26 cellular contexts compared by ENCODE assay signal in genomic region chr7:127644484-127644883, GRCh38. TPM values are rescaled to one million over a fixed set of nuclear protein-coding genes. Genes with fewer than 3 reads are reported as not detected.
DNase-seq lines count a peak whose midpoint lies in the region; FAIRE-seq and TF ChIP-seq lines count a peak whose summit lies in the region.
"Had no signal": no experiment of that assay in that cellular context is flagged by ENCODE, and none has a peak within 500 bp of the region (broad histone marks: within the 10 kb centered on the region; RNA-seq: fewer than 3 reads in every experiment).

No MANE protein-coding gene starts in this region.

- intact Hi-C loops in breast epithelium (cut with DNase I; ENCODE audit: low total_unique reads), result no loop called here

- TF ChIP-seq CTCF in AG10803 (conservative IDR thresholded peaks at IDR 0.05; ENCODE audit: low read length) (no peak), astrocyte (IDR thresholded peaks at IDR 0.05; ENCODE audit: insufficient read depth, low read depth, low read length) (no peak), fibroblast of the aortic adventitia (IDR thresholded peaks at IDR 0.05; ENCODE audit: insufficient read depth, low read length) (no peak), osteoblast (IDR thresholded peaks at IDR 0.05; ENCODE audit: extremely low read depth, low read depth, low read length) (no peak), breast epithelium (IDR thresholded peaks at IDR 0.05) (no peak)

- no peaks in the 10 kb centered on the region for H3K36me3 Mint-ChIP-seq in astrocyte (ENCODE audit: low read depth, unreplicated experiment)
- H3K36me3 Mint-ChIP-seq: CD4-positive, alpha-beta memory T cell had no signal

- no peaks in the 10 kb centered on the region for H3K9me3 ChIP-seq in astrocyte (ENCODE audit: insufficient read depth, low read depth, low read length)
- no peaks in the 10 kb centered on the region for H3K9me3 ChIP-seq in osteoblast (ENCODE audit: low read depth, low read length)
- no peaks in the 10 kb centered on the region for H3K9me3 ChIP-seq in breast epithelium
- H3K9me3 ChIP-seq: A549, BLaER1, SJCRH30 had no signal

- no peaks in the 10 kb centered on the region for H3K79me2 ChIP-seq in astrocyte (ENCODE audit: insufficient read depth, low read length)
- no peaks in the 10 kb centered on the region for H3K79me2 ChIP-seq in osteoblast (ENCODE audit: insufficient read depth, low read length)

- no peak overlapping the region for H3K4me3 ChIP-seq in AG10803 (ENCODE audit: low read length)
- H3K4me3 ChIP-seq in astrocyte (ENCODE audit: insufficient read depth, low read depth, low read length), result no peak overlapping the region
- H3K4me3 ChIP-seq in fibroblast of the aortic adventitia (ENCODE audit: low read depth, low read length), result no peak overlapping the region
- no peak overlapping the region for H3K4me3 ChIP-seq in osteoblast (ENCODE audit: insufficient read depth, low read length)
- no peak overlapping the region for H3K4me3 ChIP-seq in breast epithelium
- H3K4me3 ChIP-seq: A549, BLaER1, GM23248, SJCRH30 had no signal

- H3K4me3 Mint-ChIP-seq in astrocyte (ENCODE audit: unreplicated experiment), result no peak overlapping the region
- H3K4me3 Mint-ChIP-seq: CD4-positive, alpha-beta memory T cell; H9 had no signal

- H3K4me1 Mint-ChIP-seq in astrocyte (ENCODE audit: low read depth, unreplicated experiment), result peaks cover 14% of the 10 kb centered on the region

- H3K27ac ChIP-seq in astrocyte (ENCODE audit: low read depth, low read length), result no peak overlapping the region
- no peak overlapping the region for H3K27ac ChIP-seq in osteoblast (ENCODE audit: low read depth, low read length)
- no peak overlapping the region for H3K27ac ChIP-seq in breast epithelium
- H3K27ac ChIP-seq: A549, BLaER1, GM23248, KMS-11, SJCRH30 had no signal

- H2AFZ ChIP-seq in astrocyte (ENCODE audit: low read depth, low read length), result no peak overlapping the region
- H2AFZ ChIP-seq in osteoblast (ENCODE audit: low read length), result peak overlapping the region; percentile 60

- no peak overlapping the region for H3K9ac ChIP-seq in astrocyte (ENCODE audit: low read length)
- H3K9ac ChIP-seq: BLaER1, GM23248, KMS-11 had no signal

- no peaks in the 10 kb centered on the region for H3K27me3 Mint-ChIP-seq in astrocyte (ENCODE audit: low read depth, unreplicated experiment)

- H3K27ac Mint-ChIP-seq in astrocyte (ENCODE audit: unreplicated experiment), result peak overlapping the region; percentile 30
- H3K27ac Mint-ChIP-seq: CD4-positive, alpha-beta memory T cell; H9 had no signal

- no peaks in the 10 kb centered on the region for H3K4me1 ChIP-seq in astrocyte (ENCODE audit: insufficient read depth, low read length)
- peaks cover 6% of the 10 kb centered on the region for H3K4me1 ChIP-seq in osteoblast (ENCODE audit: insufficient read depth, low read length)
- H3K4me1 ChIP-seq in breast epithelium, result no peaks in the 10 kb centered on the region
- H3K4me1 ChIP-seq: A549, BLaER1 had no signal

- no peak for FAIRE-seq in astrocyte (lab: Jason Lieb, UNC)
- FAIRE-seq: A549, GM12891, RCC 7860 had no signal

- H4K20me1 ChIP-seq in astrocyte (ENCODE audit: insufficient read depth, low read length), result no peaks in the 10 kb centered on the region
- no peaks in the 10 kb centered on the region for H4K20me1 ChIP-seq in osteoblast (ENCODE audit: insufficient read depth, low read length)
- H4K20me1 ChIP-seq: BLaER1 had no signal

- peak; percentile 29 for DNase-seq in AG10803 (ENCODE audit: low read depth)
- DNase-seq in astrocyte (ENCODE audit: low read depth), result no peak
- DNase-seq in fibroblast of the aortic adventitia (ENCODE audit: low read depth), result peak; percentile 36
- DNase-seq in osteoblast (ENCODE audit: insufficient read length, low spot score, missing footprints), result no peak
- no peak for DNase-seq in NCI-H1417 treated with DMSO at 0.1 percent for 48 hours (lab: John Stamatoyannopoulos, UW)
- DNase-seq in NCI-H1092 treated with DMSO at 0.1 percent for 48 hours (lab: John Stamatoyannopoulos, UW), result no peak
- no peak for DNase-seq in breast epithelium (ENCODE audit: low spot score in 2 of 2)
- DNase-seq: CD4-positive, alpha-beta memory T cell; DND-41; GM23248; H9; NCI-H1105; NCI-H2029 treated with DMSO at 0.1 percent for 48 hours; NCI-H2171; NCI-H345; NCI-H524; NCI-H82; SJCRH30 had no signal

- H3K36me3 ChIP-seq in astrocyte (ENCODE audit: insufficient read depth, low read length) (no peaks in the 10 kb centered on the region), osteoblast (ENCODE audit: insufficient read depth, low read length) (no peaks in the 10 kb centered on the region), breast epithelium (no peaks in the 10 kb centered on the region)
- H3K36me3 ChIP-seq: BLaER1, SJCRH30 had no signal

- no peak overlapping the region for H3K4me2 ChIP-seq in astrocyte (ENCODE audit: low read length)
- no peak overlapping the region for H3K4me2 ChIP-seq in osteoblast (ENCODE audit: insufficient read depth, low read length)
- H3K4me2 ChIP-seq: A549, BLaER1, KMS-11 had no signal

- H3K9me3 Mint-ChIP-seq in astrocyte (ENCODE audit: unreplicated experiment), result no peaks in the 10 kb centered on the region
- H3K9me3 Mint-ChIP-seq: CD4-positive, alpha-beta memory T cell; H9 had no signal

- H3K27me3 ChIP-seq in astrocyte (ENCODE audit: insufficient read depth, low read length), result no peaks in the 10 kb centered on the region
- H3K27me3 ChIP-seq in osteoblast (ENCODE audit: insufficient read depth, low read length), result no peaks in the 10 kb centered on the region
- no peaks in the 10 kb centered on the region for H3K27me3 ChIP-seq in breast epithelium
- H3K27me3 ChIP-seq: BLaER1 had no signal

- TF ChIP-seq POLR2A in breast epithelium (IDR thresholded peaks at IDR 0.05), result no peak

RNA-seq across cellular contexts. Expression of gene SND1, which starts 7.5 kb away (rescaled TPM):
- 267 and 278 TPM in 2 replicates for total RNA-seq in astrocyte
- 156 and 202 TPM in 2 replicates for total RNA-seq in fibroblast of the aortic adventitia (ENCODE audit: low replicate concordance)
- total RNA-seq in osteoblast, result 245 and 257 TPM in 2 replicates
- total RNA-seq in breast epithelium, result 100 to 1,000 TPM in 2 of 3 donors, 10 to 100 TPM in 1; 83.5 to 131 (median 120) TPM

RNA-seq across cellular contexts. Expression of gene PAX4, which starts 26.5 kb away (rescaled TPM):
- not detected in 2 replicates for total RNA-seq in astrocyte
- total RNA-seq in fibroblast of the aortic adventitia (ENCODE audit: low replicate concordance), result not detected in 2 replicates
- total RNA-seq in osteoblast, result not detected in 2 replicates
- not detected for total RNA-seq in breast epithelium
- total RNA-seq: CD4-positive, alpha-beta memory T cell; G401; GM23248; H9; HT1080; SJCRH30; T-helper 1 cell treated with Interleukin-12 subunit alpha and Interleukin-12 subunit beta and Interleukin-4 antibody, amounts not matched to agents 30 ng/mL and 1 ng/mL, for 36 hours had no signal

RNA-seq across cellular contexts. Expression of gene FSCN3, which starts 50.9 kb away (rescaled TPM):
- total RNA-seq in astrocyte (1.0 TPM in 1 of 2 replicates, not detected in the other), fibroblast of the aortic adventitia (ENCODE audit: low replicate concordance) (3.6 and 3.9 TPM in 2 replicates), osteoblast (1.5 and 1.8 TPM in 2 replicates), breast epithelium (1 to 10 TPM in 1 of 3 donors, under 1 TPM in 1, not detected in 1; 0.64 to 1.8 TPM)

RNA-seq across cellular contexts. Expression of gene ARF5, which starts 56.3 kb away (rescaled TPM):
- total RNA-seq in astrocyte (105 and 111 TPM in 2 replicates), fibroblast of the aortic adventitia (ENCODE audit: low replicate concordance) (43.6 and 105 TPM in 2 replicates), osteoblast (146 and 147 TPM in 2 replicates), breast epithelium (100 to 1,000 TPM; 134 to 154 (median 149) TPM)

RNA-seq across cellular contexts. Expression of gene GCC1, which starts 59.1 kb away (rescaled TPM):
- total RNA-seq in astrocyte (28.8 and 32.0 TPM in 2 replicates), fibroblast of the aortic adventitia (ENCODE audit: low replicate concordance) (16.1 and 27.7 TPM in 2 replicates), osteoblast (20.9 and 24.2 TPM in 2 replicates), breast epithelium (10 to 100 TPM; 17.8 to 23.6 (median 19.0) TPM)

Comparison
In these comparisons a context has a peak if more than half of its experiments do, and no peak if none do; other contexts are left out.
1. DNase-seq: peak in AG10803 (single experiment) and fibroblast of the aortic adventitia (single experiment); none in astrocyte (single experiment), osteoblast (single experiment), NCI-H1417 treated with DMSO at 0.1 percent for 48 hours (single experiment), NCI-H1092 treated with DMSO at 0.1 percent for 48 hours (single experiment) and breast epithelium (0 of 2).